14 cellular contexts compared by ENCODE assay signal in the genomic region with DNA sequence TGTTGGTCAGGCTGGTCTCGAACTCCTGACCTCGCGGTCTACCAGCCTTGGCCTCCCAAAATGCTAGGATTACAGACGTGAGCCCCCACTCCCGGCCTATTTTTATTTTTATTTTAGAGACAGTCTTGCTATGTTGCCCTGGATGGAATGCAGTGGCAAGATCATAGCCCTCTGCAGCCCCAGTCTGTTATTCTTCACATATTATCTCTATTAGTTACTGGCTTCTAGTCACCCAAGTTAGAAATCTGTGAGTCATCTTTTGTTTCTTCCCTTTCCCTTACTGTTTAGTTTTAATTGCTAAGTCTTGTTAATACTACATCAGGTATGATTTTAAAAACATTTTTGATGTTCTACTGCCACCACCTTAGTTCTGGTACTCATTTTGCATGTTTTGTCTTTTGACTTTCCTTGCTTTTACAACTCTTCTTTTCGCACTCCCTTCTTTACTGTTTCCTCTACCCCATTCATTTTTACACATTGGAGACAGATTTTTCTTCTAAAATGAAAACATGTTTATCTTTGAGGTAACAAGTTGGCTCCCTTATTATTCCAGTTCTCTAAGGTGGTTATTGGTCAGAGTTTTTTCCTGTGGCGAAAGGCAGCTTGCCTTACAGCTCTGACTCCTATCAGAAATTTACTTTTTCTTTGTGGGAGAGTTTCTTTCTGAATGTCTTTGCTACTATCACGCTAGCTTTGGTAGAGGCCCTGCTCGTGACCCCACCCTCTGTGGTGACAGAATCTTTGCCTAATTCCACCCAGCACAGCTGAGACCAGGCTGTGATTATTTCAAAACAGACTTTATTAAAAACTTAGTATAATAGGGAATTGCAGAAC. TPM values are rescaled to one million over a fixed set of nuclear protein-coding genes. Genes with fewer than 3 reads are reported as not detected.
DNase-seq lines count a peak whose midpoint lies in the region; ATAC-seq, FAIRE-seq and TF ChIP-seq lines count a peak whose summit lies in the region.
"Had no signal": no experiment of that assay in that cellular context is flagged by ENCODE, and none has a peak within 500 bp of the region (broad histone marks: within the 10 kb centered on the region; RNA-seq: fewer than 3 reads in every experiment).

No MANE protein-coding gene starts in this region.

- no peak overlapping the region for H3K9ac ChIP-seq in kidney (ENCODE audit: low read length in 2 of 2)

- no peak for FAIRE-seq in kidney (lab: Jason Lieb, UNC)

- H3K27me3 Mint-ChIP-seq in GM23338 (ENCODE audit: insufficient read depth, low read depth, poor library complexity): no peaks in the 10 kb centered on the region
- H3K27me3 Mint-ChIP-seq: CD4-positive, CD25-positive, alpha-beta regulatory T cell had no signal

- H3K9me3 ChIP-seq in ascending aorta (no peaks in the 10 kb centered on the region), kidney (ENCODE audit: control insufficient read depth in 1 of 2, low read length in 2 of 2) (no peaks in the 10 kb centered on the region), BE2C (no peaks in the 10 kb centered on the region)
- H3K9me3 ChIP-seq: adrenal gland had no signal

- no peaks in the 10 kb centered on the region for H3K9me3 Mint-ChIP-seq in GM23338
- H3K9me3 Mint-ChIP-seq: CD4-positive, CD25-positive, alpha-beta regulatory T cell had no signal

- H3K9me2 ChIP-seq in GM23338 (ENCODE audit: insufficient read depth): no peaks in the 10 kb centered on the region

- no peaks in the 10 kb centered on the region for H3K4me1 ChIP-seq in GM23338 (ENCODE audit: insufficient read depth)
- peaks cover 0 to 17% of the 10 kb centered on the region in 2 donors for H3K4me1 ChIP-seq in ascending aorta
- no peaks in the 10 kb centered on the region for H3K4me1 ChIP-seq in kidney (ENCODE audit: control insufficient read depth in 1 of 2, insufficient read depth in 1 of 2, low read depth in 1 of 2, low read length in 2 of 2)
- no peaks in the 10 kb centered on the region for H3K4me1 ChIP-seq in BE2C

- H3K36me3 ChIP-seq in GM23338 (ENCODE audit: insufficient read depth) (no peaks in the 10 kb centered on the region), ascending aorta (peaks cover 0 to 3% of the 10 kb centered on the region in 2 donors), kidney (ENCODE audit: control insufficient read depth in 1 of 2, insufficient read depth in 2 of 2, low read length in 2 of 2) (no peaks in the 10 kb centered on the region), BE2C (no peaks in the 10 kb centered on the region)
- H3K36me3 ChIP-seq: adrenal gland had no signal

- H3K36me3 Mint-ChIP-seq in GM23338 (ENCODE audit: low read depth): peaks cover 24% of the 10 kb centered on the region; the same call in 2 of the 3 replicates

- no peak overlapping the region for H3K27ac Mint-ChIP-seq in GM23338

- H4K20me1 ChIP-seq in GM23338 (replicated peaks; ENCODE audit: insufficient read depth): peaks cover 20% of the 10 kb centered on the region

- DNase-seq in A172 (ENCODE audit: low spot score): peak; percentile 46
- no peak for DNase-seq in GM23338 (ENCODE audit: low spot score)
- DNase-seq in ascending aorta (ENCODE audit: low spot score in 2 of 2): no peak
- DNase-seq in hepatic stellate cell (ENCODE audit: low spot score): peak; percentile 59
- no peak for DNase-seq in kidney
- no peak for DNase-seq in BE2C
- no peak for DNase-seq in superior temporal gyrus (ENCODE audit: extremely low spot score)
- DNase-seq: adrenal gland; CD4-positive, CD25-positive, alpha-beta regulatory T cell; NCI-H2227 treated with DMSO at 0.1 percent for 48 hours; Right ventricle myocardium superior; stimulated activated CD4-positive, alpha-beta T cell treated with anti-CD3 and anti-CD28 coated beads, Interleukin-15, amount 100 ng/mL, for 24 hours; stimulated activated naive CD8-positive, alpha-beta T cell treated with anti-CD3 and anti-CD28 coated beads, Interleukin-15, Interleukin-2, amounts not matched to agents 100 U/mL and 50 U/mL, for 24 hours had no signal

- intact Hi-C loops in ascending aorta (cut with DNase I) (no loop called here), kidney (cut with DNase I) (no loop called here)

- ATAC-seq in GM23338 (no peak), GM21529 (IDR thresholded peaks at IDR 0.05; ENCODE audit: unreplicated experiment) (no peak)
- ATAC-seq: stimulated activated naive CD8-positive, alpha-beta T cell treated with anti-CD3 and anti-CD28 coated beads, Interleukin-15, Interleukin-2, amounts not matched to agents 100 U/mL and 50 U/mL, for 24 hours had no signal

- TF ChIP-seq CTCF in GM23338 (conservative IDR thresholded peaks at IDR 0.05; ENCODE audit: low read depth in 2 of 2): no peak
- TF ChIP-seq CTCF in ascending aorta (IDR thresholded peaks at IDR 0.05): no peak
- no peak for TF ChIP-seq CTCF in kidney (IDR thresholded peaks at IDR 0.05; ENCODE audit: borderline replicate concordance, extremely low read depth, insufficient read depth)
- TF ChIP-seq CTCF in BE2C (IDR thresholded peaks at IDR 0.05; ENCODE audit: low read depth, low read length): no peak

- no peak overlapping the region for H2AFZ ChIP-seq in GM23338

- peaks cover 97% of the 10 kb centered on the region for H3K79me2 ChIP-seq in GM23338 (replicated peaks; ENCODE audit: insufficient read depth)

- H3K4me1 Mint-ChIP-seq in GM23338: no peaks in the 10 kb centered on the region

- no peak overlapping the region for H3K4me2 ChIP-seq in GM23338

- peak overlapping the region; percentile 57; the same call in 1 of the 2 replicates for H3K27ac ChIP-seq in GM23338 (ENCODE audit: low read depth)
- peak overlapping the region; percentile 21 to 37 for H3K27ac ChIP-seq in ascending aorta
- no peak overlapping the region for H3K27ac ChIP-seq in kidney (ENCODE audit: low read depth in 2 of 2, low read length in 2 of 2)
- H3K27ac ChIP-seq: adrenal gland had no signal

- no peak overlapping the region for H3K4me3 Mint-ChIP-seq in GM23338
- H3K4me3 Mint-ChIP-seq: CD4-positive, CD25-positive, alpha-beta regulatory T cell had no signal

- no peaks in the 10 kb centered on the region for H3F3A ChIP-seq in GM23338 (replicated peaks; ENCODE audit: low read depth)

- H3K27me3 ChIP-seq in GM23338 (ENCODE audit: insufficient read depth) (no peaks in the 10 kb centered on the region), ascending aorta (no peaks in the 10 kb centered on the region), BE2C (no peaks in the 10 kb centered on the region)
- H3K27me3 ChIP-seq: adrenal gland had no signal

- H3K4me3 ChIP-seq in GM23338: no peak overlapping the region
- no peak overlapping the region for H3K4me3 ChIP-seq in ascending aorta
- no peak overlapping the region for H3K4me3 ChIP-seq in kidney (ENCODE audit: low read length in 2 of 2)
- H3K4me3 ChIP-seq in BE2C (ENCODE audit: low read depth, low read length): no peak overlapping the region
- H3K4me3 ChIP-seq: adrenal gland had no signal

TF ChIP-seq in GM23338, 12 proteins besides CTCF, POLR2A, EP300 and RAD21 (continues in another document):
- TF ChIP-seq JUNB (IDR thresholded peaks at IDR 0.05; ENCODE audit: unreplicated experiment) (no peak), STAT1 (IDR thresholded peaks at IDR 0.05; ENCODE audit: unreplicated experiment) (no peak), NANOG (IDR thresholded peaks at IDR 0.05; ENCODE audit: borderline replicate concordance) (no peak), EZH2 (IDR thresholded peaks at IDR 0.05; ENCODE audit: low read depth, unreplicated experiment) (no peak), ZNF114 (CRISPR knock-in tag; IDR thresholded peaks at IDR 0.05) (no peak), CREB1 (CRISPR knock-in tag; IDR thresholded peaks at IDR 0.05; ENCODE audit: low read depth) (no peak), ZNF331 (CRISPR knock-in tag; IDR thresholded peaks at IDR 0.05; ENCODE audit: low read depth) (no peak), EZH2phosphoT487 (IDR thresholded peaks at IDR 0.05; ENCODE audit: unreplicated experiment) (no peak)
- TF ChIP-seq, protein P1, sequence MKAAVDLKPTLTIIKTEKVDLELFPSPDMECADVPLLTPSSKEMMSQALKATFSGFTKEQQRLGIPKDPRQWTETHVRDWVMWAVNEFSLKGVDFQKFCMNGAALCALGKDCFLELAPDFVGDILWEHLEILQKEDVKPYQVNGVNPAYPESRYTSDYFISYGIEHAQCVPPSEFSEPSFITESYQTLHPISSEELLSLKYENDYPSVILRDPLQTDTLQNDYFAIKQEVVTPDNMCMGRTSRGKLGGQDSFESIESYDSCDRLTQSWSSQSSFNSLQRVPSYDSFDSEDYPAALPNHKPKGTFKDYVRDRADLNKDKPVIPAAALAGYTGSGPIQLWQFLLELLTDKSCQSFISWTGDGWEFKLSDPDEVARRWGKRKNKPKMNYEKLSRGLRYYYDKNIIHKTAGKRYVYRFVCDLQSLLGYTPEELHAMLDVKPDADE (IDR thresholded peaks at IDR 0.05): no peak
- TF ChIP-seq, protein P2, sequence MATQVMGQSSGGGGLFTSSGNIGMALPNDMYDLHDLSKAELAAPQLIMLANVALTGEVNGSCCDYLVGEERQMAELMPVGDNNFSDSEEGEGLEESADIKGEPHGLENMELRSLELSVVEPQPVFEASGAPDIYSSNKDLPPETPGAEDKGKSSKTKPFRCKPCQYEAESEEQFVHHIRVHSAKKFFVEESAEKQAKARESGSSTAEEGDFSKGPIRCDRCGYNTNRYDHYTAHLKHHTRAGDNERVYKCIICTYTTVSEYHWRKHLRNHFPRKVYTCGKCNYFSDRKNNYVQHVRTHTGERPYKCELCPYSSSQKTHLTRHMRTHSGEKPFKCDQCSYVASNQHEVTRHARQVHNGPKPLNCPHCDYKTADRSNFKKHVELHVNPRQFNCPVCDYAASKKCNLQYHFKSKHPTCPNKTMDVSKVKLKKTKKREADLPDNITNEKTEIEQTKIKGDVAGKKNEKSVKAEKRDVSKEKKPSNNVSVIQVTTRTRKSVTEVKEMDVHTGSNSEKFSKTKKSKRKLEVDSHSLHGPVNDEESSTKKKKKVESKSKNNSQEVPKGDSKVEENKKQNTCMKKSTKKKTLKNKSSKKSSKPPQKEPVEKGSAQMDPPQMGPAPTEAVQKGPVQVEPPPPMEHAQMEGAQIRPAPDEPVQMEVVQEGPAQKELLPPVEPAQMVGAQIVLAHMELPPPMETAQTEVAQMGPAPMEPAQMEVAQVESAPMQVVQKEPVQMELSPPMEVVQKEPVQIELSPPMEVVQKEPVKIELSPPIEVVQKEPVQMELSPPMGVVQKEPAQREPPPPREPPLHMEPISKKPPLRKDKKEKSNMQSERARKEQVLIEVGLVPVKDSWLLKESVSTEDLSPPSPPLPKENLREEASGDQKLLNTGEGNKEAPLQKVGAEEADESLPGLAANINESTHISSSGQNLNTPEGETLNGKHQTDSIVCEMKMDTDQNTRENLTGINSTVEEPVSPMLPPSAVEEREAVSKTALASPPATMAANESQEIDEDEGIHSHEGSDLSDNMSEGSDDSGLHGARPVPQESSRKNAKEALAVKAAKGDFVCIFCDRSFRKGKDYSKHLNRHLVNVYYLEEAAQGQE (IDR thresholded peaks at IDR 0.05; ENCODE audit: unreplicated experiment): no peak

RNA-seq across cellular contexts. Expression of a gene that starts 19.5 kb away (rescaled TPM):
- total RNA-seq in A172 (2014; rRNA removed; shearing (Covaris generic)): 17.7 and 38.9 TPM in 2 replicates
- total RNA-seq in GM23338 (2014; rRNA removed; shearing (Covaris generic)): 44.9 and 65.4 TPM in 2 replicates
- polyA plus RNA-seq in GM23338 (2016; fragmentation: Nextera tagmentation; extraction: Ambion mirVana): 62.1 and 68.5 TPM in 2 replicates
- total RNA-seq in ascending aorta: 9.6 TPM
- 64.4 TPM for total RNA-seq in kidney
- polyA plus RNA-seq in kidney (ENCODE audit: insufficient read depth, low read depth, low replicate concordance): 11.2 TPM
- polyA plus RNA-seq in BE2C (2012; ENCODE audit: insufficient read depth, insufficient read length, low read depth): 5.7 TPM

Comparison
In these comparisons a context has a peak if more than half of its experiments do, and no peak if none do; other contexts are left out.
1. DNase-seq: peak in A172 (single experiment) and hepatic stellate cell (single experiment); none in GM23338 (single experiment), ascending aorta (0 of 2), kidney (single experiment), BE2C (single experiment) and superior temporal gyrus (single experiment).
2. H3K27ac ChIP-seq: peak in GM23338 (single experiment) and ascending aorta (2 of 2); none in kidney (0 of 2).